ENCODE assay signal across 16 cellular contexts in genomic region chr21:43824250-43824882, GRCh38. TPM values are rescaled to one million over a fixed set of nuclear protein-coding genes. Genes with fewer than 3 reads are reported as not detected.
A peak's percentile ranks its signal among the peaks of the same experiment; 100 is the strongest.
DNase-seq lines count a peak whose midpoint lies in the region; ATAC-seq lines count a peak whose summit lies in the region.
"Had no signal": no experiment of that assay in that cellular context is flagged by ENCODE, and none has a peak within 500 bp of the region (broad histone marks: within the 10 kb centered on the region; RNA-seq: fewer than 3 reads in every experiment).

No MANE protein-coding gene starts in this region.

- no peaks in the 10 kb centered on the region for H3K27me3 ChIP-seq in BLaER1 treated with 17β-estradiol and CSF1 and Interleukin-3, amounts not matched to agents 10 nM and 100 nM
- H3K27me3 ChIP-seq: thyroid gland had no signal

- peak overlapping the region; percentile 64 for H3K27ac Mint-ChIP-seq in dendritic cell treated with granulocyte-macrophage colony-stimulating factor and Interleukin-4, amounts not matched to agents 40 ng/mL and 50 ng/mL, for 4 days
- no peak overlapping the region for H3K27ac Mint-ChIP-seq in activated naive CD8-positive, alpha-beta T cell treated with anti-CD3 and anti-CD28 coated beads, Interleukin-2, amount 50 U/mL, for 24 hours
- H3K27ac Mint-ChIP-seq: activated T-helper 1 cell treated with anti-CD3 and anti-CD28 coated beads, Interleukin-12 subunit alpha, Interleukin-12 subunit beta, Interleukin-2, Interleukin-4 antibody, amounts not matched to agents 30 ng/mL and 10 ng/mL and 1 ng/mL, durations not matched to agents 14 hours and 24 hours and 36 hours; CD8-positive, alpha-beta T cell had no signal

- H4K20me1 ChIP-seq in BLaER1 treated with 17β-estradiol and CSF1 and Interleukin-3, amounts not matched to agents 10 nM and 100 nM, result no peaks in the 10 kb centered on the region

- DNase-seq in MV-4-11 (lab: John Stamatoyannopoulos, UW), result peak; percentile 64
- peak; percentile 43 for DNase-seq in occipital lobe (lab: John Stamatoyannopoulos, UW)
- DNase-seq in activated naive CD8-positive, alpha-beta T cell treated with anti-CD3 and anti-CD28 coated beads, Interleukin-2, amount 50 U/mL, for 24 hours, result no peak
- no peak for DNase-seq in KBM-7
- DNase-seq in OCI-M1 (lab: John Stamatoyannopoulos, UW), result no peak
- DNase-seq: activated CD4-positive, CD25-positive, alpha-beta regulatory T cell; CD8-positive, alpha-beta T cell; NCI-H2171 treated with DMSO at 0.1 percent for 48 hours; SHP77 treated with DMSO at 0.1 percent for 48 hours; thyroid gland had no signal

- no peaks in the 10 kb centered on the region for H3K36me3 Mint-ChIP-seq in dendritic cell treated with granulocyte-macrophage colony-stimulating factor and Interleukin-4, amounts not matched to agents 40 ng/mL and 50 ng/mL, for 4 days (ENCODE audit: low read depth)
- H3K36me3 Mint-ChIP-seq in activated naive CD8-positive, alpha-beta T cell treated with anti-CD3 and anti-CD28 coated beads, Interleukin-2, amount 50 U/mL, for 24 hours (ENCODE audit: low read depth), result no peaks in the 10 kb centered on the region
- H3K36me3 Mint-ChIP-seq: CD8-positive, alpha-beta T cell had no signal

- H3K9ac ChIP-seq in BLaER1 treated with 17β-estradiol and CSF1 and Interleukin-3, amounts not matched to agents 10 nM and 100 nM, result peak overlapping the region in 4 of 11 experiments; percentile 33 to 44 (median 40); a peak in 6 of 22 replicates

- H3K4me3 ChIP-seq in BLaER1 treated with 17β-estradiol and CSF1 and Interleukin-3, amounts not matched to agents 10 nM and 100 nM, result no peak overlapping the region
- H3K4me3 ChIP-seq: heart left ventricle, lung, thyroid gland had no signal

- ATAC-seq in HG03139 (IDR thresholded peaks at IDR 0.05; ENCODE audit: unreplicated experiment), result no peak
- no peak for ATAC-seq in activated naive CD8-positive, alpha-beta T cell treated with anti-CD3 and anti-CD28 coated beads, Interleukin-2, amount 50 U/mL, for 24 hours
- ATAC-seq: CD8-positive, alpha-beta T cell; heart left ventricle had no signal

- intact Hi-C loops in dendritic cell treated with granulocyte-macrophage colony-stimulating factor and Interleukin-4, amounts not matched to agents 40 ng/mL and 50 ng/mL, for 4 days (cut with micrococcal nuclease), result no loop called here

- H3K36me3 ChIP-seq in BLaER1 treated with 17β-estradiol and CSF1 and Interleukin-3, amounts not matched to agents 10 nM and 100 nM, result peaks cover 0 to 18% (median 0%) of the 10 kb centered on the region in 11 experiments; a peak in 4 of 22 replicates
- H3K36me3 ChIP-seq: heart left ventricle, thyroid gland had no signal

- in situ Hi-C loops in KBM-7 (cut with MboI; ENCODE audit: low pct_unique_long_range_greater_than_20kb, low sequenced_read_pairs), result loop anchor here (25.0 kb wide), 2 partner anchors 113 to 513 kb away; partner anchors contain the start of gene CFAP410

- no peaks in the 10 kb centered on the region for H3K9me3 Mint-ChIP-seq in dendritic cell treated with granulocyte-macrophage colony-stimulating factor and Interleukin-4, amounts not matched to agents 40 ng/mL and 50 ng/mL, for 4 days
- no peaks in the 10 kb centered on the region for H3K9me3 Mint-ChIP-seq in activated naive CD8-positive, alpha-beta T cell treated with anti-CD3 and anti-CD28 coated beads, Interleukin-2, amount 50 U/mL, for 24 hours
- H3K9me3 Mint-ChIP-seq: activated T-helper 1 cell treated with anti-CD3 and anti-CD28 coated beads, Interleukin-12 subunit alpha, Interleukin-12 subunit beta, Interleukin-2, Interleukin-4 antibody, amounts not matched to agents 30 ng/mL and 10 ng/mL and 1 ng/mL, durations not matched to agents 14 hours and 24 hours and 36 hours; CD8-positive, alpha-beta T cell had no signal

- H3K4me1 ChIP-seq in BLaER1 treated with 17β-estradiol and CSF1 and Interleukin-3, amounts not matched to agents 10 nM and 100 nM, result peaks cover 0 to 58% (median 36%) of the 10 kb centered on the region in 10 experiments; a peak in 18 of 20 replicates

- H3K4me1 Mint-ChIP-seq in dendritic cell treated with granulocyte-macrophage colony-stimulating factor and Interleukin-4, amounts not matched to agents 40 ng/mL and 50 ng/mL, for 4 days (ENCODE audit: low read depth), result peaks cover 71% of the 10 kb centered on the region
- H3K4me1 Mint-ChIP-seq in activated naive CD8-positive, alpha-beta T cell treated with anti-CD3 and anti-CD28 coated beads, Interleukin-2, amount 50 U/mL, for 24 hours, result no peaks in the 10 kb centered on the region

- no peak overlapping the region for H3K4me3 Mint-ChIP-seq in dendritic cell treated with granulocyte-macrophage colony-stimulating factor and Interleukin-4, amounts not matched to agents 40 ng/mL and 50 ng/mL, for 4 days
- H3K4me3 Mint-ChIP-seq in activated naive CD8-positive, alpha-beta T cell treated with anti-CD3 and anti-CD28 coated beads, Interleukin-2, amount 50 U/mL, for 24 hours, result no peak overlapping the region
- H3K4me3 Mint-ChIP-seq: activated T-helper 1 cell treated with anti-CD3 and anti-CD28 coated beads, Interleukin-12 subunit alpha, Interleukin-12 subunit beta, Interleukin-2, Interleukin-4 antibody, amounts not matched to agents 30 ng/mL and 10 ng/mL and 1 ng/mL, durations not matched to agents 14 hours and 24 hours and 36 hours; CD8-positive, alpha-beta T cell had no signal

- peaks cover 7% of the 10 kb centered on the region for H3K27me3 Mint-ChIP-seq in dendritic cell treated with granulocyte-macrophage colony-stimulating factor and Interleukin-4, amounts not matched to agents 40 ng/mL and 50 ng/mL, for 4 days
- peaks cover 3% of the 10 kb centered on the region for H3K27me3 Mint-ChIP-seq in activated naive CD8-positive, alpha-beta T cell treated with anti-CD3 and anti-CD28 coated beads, Interleukin-2, amount 50 U/mL, for 24 hours

- H3K9me3 ChIP-seq in BLaER1 treated with 17β-estradiol and CSF1 and Interleukin-3, amounts not matched to agents 10 nM and 100 nM (replicated peaks in 1 of 11), result peaks cover 0 to 28% (median 13%) of the 10 kb centered on the region in 11 experiments; a peak in 11 of 22 replicates
- H3K9me3 ChIP-seq: heart left ventricle, thyroid gland had no signal

- peak overlapping the region in 10 of 11 experiments; percentile 7 to 84 (median 64); a peak in 17 of 22 replicates for H3K4me2 ChIP-seq in BLaER1 treated with 17β-estradiol and CSF1 and Interleukin-3, amounts not matched to agents 10 nM and 100 nM

- H3K27ac ChIP-seq in BLaER1 treated with 17β-estradiol and CSF1 and Interleukin-3, amounts not matched to agents 10 nM and 100 nM, result peak overlapping the region in 7 of 11 experiments; percentile 5 to 41 (median 26); a peak in 6 of 22 replicates
- H3K27ac ChIP-seq: heart left ventricle, thyroid gland had no signal

RNA-seq across cellular contexts. Expression of gene RRP1, which starts 35.0 kb away (rescaled TPM):
- 14.0 TPM for total RNA-seq in occipital lobe

RNA-seq across cellular contexts. Expression of gene AGPAT3, which starts 40.7 kb away (rescaled TPM):
- total RNA-seq in occipital lobe, result 34.9 TPM

RNA-seq across cellular contexts. Expression of gene CSTB, which starts 48.3 kb away (rescaled TPM):
- total RNA-seq in occipital lobe, result 7.5 TPM

Comparison
In these comparisons a context has a peak if more than half of its experiments do, and no peak if none do; other contexts are left out.
1. DNase-seq: peak in MV-4-11 (single experiment) and occipital lobe (single experiment); none in activated naive CD8-positive, alpha-beta T cell treated with anti-CD3 and anti-CD28 coated beads, Interleukin-2, amount 50 U/mL, for 24 hours (single experiment), KBM-7 (single experiment) and OCI-M1 (single experiment).